Comparison of ENCODE assay signal across 20 cellular contexts in genomic region chr9:16732546-16732945, GRCh38.
"Had no signal": no experiment of that assay in that cellular context is flagged by ENCODE, and none has a peak within 500 bp of the region (broad histone marks: within the 10 kb centered on the region; RNA-seq: fewer than 3 reads in every experiment).

No MANE protein-coding gene starts in this region.

- H3K4me1 Mint-ChIP-seq: naive B cell had no signal

- H3K4me3 ChIP-seq: esophagus squamous epithelium, heart left ventricle, pancreas, stomach, thoracic aorta had no signal

- H3K9me3 Mint-ChIP-seq: dendritic cell treated with granulocyte-macrophage colony-stimulating factor and Interleukin-4, amounts not matched to agents 40 ng/mL and 50 ng/mL, for 4 days had no signal

- DNase-seq: effector memory CD8-positive, alpha-beta T cell; esophagus squamous epithelium; heart left ventricle; hippocampal formation; kidney glomerular epithelial cell; mesendoderm; naive B cell; nucleus accumbens; pancreas; right cardiac atrium; small intestine; stimulated activated CD4-positive, alpha-beta T cell treated with anti-CD3 and anti-CD28 coated beads, Interleukin-12 subunit alpha, Interleukin-12 subunit beta, amount 100 ng/mL, for 4 hours; stimulated activated naive CD4-positive, alpha-beta T cell; stomach; substantia nigra; trophoblast cell had no signal

- H3K27ac Mint-ChIP-seq: dendritic cell treated with granulocyte-macrophage colony-stimulating factor and Interleukin-4, amounts not matched to agents 40 ng/mL and 50 ng/mL, for 4 days; effector memory CD8-positive, alpha-beta T cell; naive B cell; progenitor cell of endocrine pancreas had no signal

- H3K27ac ChIP-seq: esophagus squamous epithelium, foreskin keratinocyte, pancreas, stomach, thoracic aorta had no signal

- H3K36me3 Mint-ChIP-seq: naive B cell had no signal

- H3K36me3 ChIP-seq: esophagus squamous epithelium, heart left ventricle, pancreas, stomach, thoracic aorta had no signal

- ATAC-seq: effector memory CD8-positive, alpha-beta T cell; foreskin keratinocyte; heart left ventricle; pancreas; right cardiac atrium had no signal

- H3K27me3 ChIP-seq: esophagus squamous epithelium, foreskin keratinocyte, stomach had no signal

- H3K4me1 ChIP-seq: pancreas had no signal

- H3K4me3 Mint-ChIP-seq: dendritic cell treated with granulocyte-macrophage colony-stimulating factor and Interleukin-4, amounts not matched to agents 40 ng/mL and 50 ng/mL, for 4 days; effector memory CD8-positive, alpha-beta T cell; naive B cell had no signal

- H3K9me3 ChIP-seq: esophagus squamous epithelium, heart left ventricle, pancreas, stomach, thoracic aorta had no signal
